Comparison of ENCODE assay signal across 7 cellular contexts in genomic region chr5:174532453-174533126, GRCh38.
DNase-seq lines count a peak whose midpoint lies in the region; ATAC-seq and TF ChIP-seq lines count a peak whose summit lies in the region.

No MANE protein-coding gene starts in this region.

- peak overlapping the region; percentile 35; the same call in 1 of the 2 replicates for H3K9ac ChIP-seq in iPS-20b (ENCODE audit: low read depth, low read length)
- H3K9ac ChIP-seq in skeletal muscle satellite cell (ENCODE audit: low read depth, low read length): no peak overlapping the region

- H3K9me3 ChIP-seq in body of pancreas (no peaks in the 10 kb centered on the region), iPS-20b (ENCODE audit: insufficient read depth, low read depth, low read length) (no peaks in the 10 kb centered on the region), skeletal muscle satellite cell (replicated peaks; ENCODE audit: low read length) (no peaks in the 10 kb centered on the region)

- H3K4me3 ChIP-seq in body of pancreas (no peak overlapping the region), iPS-20b (ENCODE audit: low read length) (peak overlapping the region; percentile 25; the same call in 1 of the 2 replicates), skeletal muscle satellite cell (ENCODE audit: low read length) (no peak overlapping the region)

- H3K27ac ChIP-seq in body of pancreas: no peak overlapping the region
- no peak overlapping the region for H3K27ac ChIP-seq in iPS-20b (ENCODE audit: low read length)

- H3K4me2 ChIP-seq in skeletal muscle satellite cell (ENCODE audit: low read length): peak overlapping the region; percentile 31

- no peaks in the 10 kb centered on the region for H3K36me3 ChIP-seq in body of pancreas (replicated peaks in 1 of 2; ENCODE audit: insufficient read depth in 1 of 2, low read depth in 2 of 2)
- no peaks in the 10 kb centered on the region for H3K36me3 ChIP-seq in iPS-20b (ENCODE audit: insufficient read depth, low read depth, low read length)
- H3K36me3 ChIP-seq in skeletal muscle satellite cell (ENCODE audit: insufficient read depth, low read length): no peaks in the 10 kb centered on the region

- peak; percentile 78 for DNase-seq in GOT3 (lab: John Stamatoyannopoulos, UW)
- peak; percentile 80 for DNase-seq in NCI-H748 treated with DMSO at 0.1 percent for 48 hours (lab: John Stamatoyannopoulos, UW)
- DNase-seq in body of pancreas: peak; percentile 58 to 84 (median 74)

- WGBS in body of pancreas, 2 donors: 8 to 18% methylated on average over 12 to 14 of the region's 14 CpGs

- H3K27me3 ChIP-seq in body of pancreas (no peaks in the 10 kb centered on the region), iPS-20b (ENCODE audit: insufficient read depth, low read length) (peaks cover 34% of the 10 kb centered on the region), skeletal muscle satellite cell (ENCODE audit: control insufficient read depth, insufficient read depth, low read length) (no peaks in the 10 kb centered on the region)

- TF ChIP-seq POLR2A in body of pancreas (IDR thresholded peaks at IDR 0.05): no peak

- intact Hi-C loops in body of pancreas (cut with DNase I): no loop called here

- TF ChIP-seq CTCF in body of pancreas (IDR thresholded peaks at IDR 0.05): no peak

- ATAC-seq in body of pancreas (peak; percentile 96), HG03457 (IDR thresholded peaks at IDR 0.05; ENCODE audit: unreplicated experiment) (no peak), GM19452 (IDR thresholded peaks at IDR 0.05; ENCODE audit: unreplicated experiment) (no peak)

- H3K4me1 ChIP-seq in body of pancreas (no peaks in the 10 kb centered on the region), iPS-20b (ENCODE audit: insufficient read depth, low read length) (peaks cover 17% of the 10 kb centered on the region), skeletal muscle satellite cell (ENCODE audit: control insufficient read depth, insufficient read depth, low read length) (peaks cover 18% of the 10 kb centered on the region)
